In genomic region chr7:100675581-100676350, GRCh38 we compare ENCODE assay signal across 8 cellular contexts. TPM values are rescaled to one million over a fixed set of nuclear protein-coding genes. Genes with fewer than 3 reads are reported as not detected.
DNase-seq lines count a peak whose midpoint lies in the region; ATAC-seq and TF ChIP-seq lines count a peak whose summit lies in the region.

No MANE protein-coding gene starts in this region.

- no peak for DNase-seq in AG09309 (ENCODE audit: low read depth)
- peak; percentile 44 for DNase-seq in HuH-7 (ENCODE audit: low spot score)
- DNase-seq in T-cell: peak; percentile 77 to 96 (median 90)
- peak in 54 of 56 donors; percentile 27 to 96 (median 79) for DNase-seq in amygdala (lab: John Stamatoyannopoulos, UW)
- peak; percentile 87 to 95 (median 94) for DNase-seq in right cardiac atrium
- DNase-seq in putamen (ENCODE audit: low spot score): peak; percentile 91
- DNase-seq in uterus: peak; percentile 80 to 83

- H3K27me3 Mint-ChIP-seq in T-cell: no peaks in the 10 kb centered on the region

- H3K36me3 ChIP-seq in uterus: no peaks in the 10 kb centered on the region

- CTCF ChIA-PET in T-cell (lab: Charles Lee): interaction anchor here (0.6 to 0.8 kb wide), 3 partner anchors 30 to 1178 kb away, joined by 3 to 7 read pairs (median 3); no protein-coding TSS in a partner anchor

- no peaks in the 10 kb centered on the region for H3K9me3 Mint-ChIP-seq in T-cell

- 1% methylated on average over 59 of the region's 59 CpGs for WGBS in right cardiac atrium

- H3K36me3 Mint-ChIP-seq in T-cell: peaks cover 15% of the 10 kb centered on the region

- POLR2A ChIA-PET in T-cell (lab: Charles Lee): no interaction called here

- intact Hi-C loops in right cardiac atrium (cut with DNase I): loop anchor here in 1 of 4 donors (10.0 kb wide), 2 partner anchors 61 to 91 kb away; partner anchors contain the start of genes FBXO24, LRCH4 and MOSPD3
- intact Hi-C loops in uterus (cut with DNase I; ENCODE audit: low total_unique reads): loop anchor here (10.0 kb wide), 1 partner anchor 91 kb away; the partner anchor contains the start of genes FBXO24 and LRCH4

- H3K27ac Mint-ChIP-seq in T-cell: peak overlapping the region; percentile 92 to 94

- no peaks in the 10 kb centered on the region for H3K9me3 ChIP-seq in right cardiac atrium (ENCODE audit: control insufficient read depth, low read length)
- no peaks in the 10 kb centered on the region for H3K9me3 ChIP-seq in uterus

- peak overlapping the region; percentile 99 for H3K4me3 ChIP-seq in AG09309 (ENCODE audit: control insufficient read depth, low read depth, low read length)
- H3K4me3 ChIP-seq in right cardiac atrium (ENCODE audit: low read length): peak overlapping the region; percentile 96
- H3K4me3 ChIP-seq in uterus: peak overlapping the region; percentile 76 to 94

- H3K4me1 Mint-ChIP-seq in T-cell: peaks cover 27 to 42% (median 36%) of the 10 kb centered on the region in 3 donors

- H3K27me3 ChIP-seq in right cardiac atrium (ENCODE audit: control insufficient read depth, insufficient read depth) (no peaks in the 10 kb centered on the region), uterus (no peaks in the 10 kb centered on the region)

- ATAC-seq in GM19035 (IDR thresholded peaks at IDR 0.05; ENCODE audit: unreplicated experiment): peak; percentile 36
- ATAC-seq in T-cell (replicated peaks in 1 of 4): peak; percentile 55 to 66 (median 58)
- peak; percentile 12 to 43 for ATAC-seq in right cardiac atrium

- peak in 1 of 2 donors; percentile 47 for TF ChIP-seq POLR2A in uterus (IDR thresholded peaks at IDR 0.05)

- peak overlapping the region; percentile 89 to 96 (median 92) for H3K4me3 Mint-ChIP-seq in T-cell

- TF ChIP-seq CTCF in AG09309 (IDR thresholded peaks at IDR 0.05; ENCODE audit: control insufficient read depth, insufficient read depth, low read depth, low read length, missing control alignments) (no peak), uterus (IDR thresholded peaks at IDR 0.05) (no peak)

- H3K4me1 ChIP-seq in right cardiac atrium (ENCODE audit: control insufficient read depth, insufficient read depth, low read length) (peaks cover 2% of the 10 kb centered on the region), uterus (no peaks in the 10 kb centered on the region)

- H3K27ac ChIP-seq in right cardiac atrium (ENCODE audit: low read length) (peak overlapping the region; percentile 81), uterus (peak overlapping the region; percentile 85 to 92)

RNA-seq across cellular contexts. Expression of gene GNB2, which starts 2.2 kb away (rescaled TPM):
- total RNA-seq in T-cell (100 to 1,000 TPM; 101 to 175 (median 153) TPM), right cardiac atrium (100 to 1,000 TPM; 128 to 160 (median 132) TPM), uterus (100 to 1,000 TPM in 2 of 4 donors, 10 to 100 TPM in 2; 72.0 to 245 (median 94.3) TPM)
- 115 TPM for polyA plus RNA-seq in right cardiac atrium

RNA-seq across cellular contexts. Expression of gene GIGYF1, which starts 18.3 kb away (rescaled TPM):
- total RNA-seq in T-cell (100 to 1,000 TPM in 3 of 5 donors, 10 to 100 TPM in 2; 87.7 to 161 (median 124) TPM), right cardiac atrium (10 to 100 TPM; 26.7 to 39.6 (median 32.7) TPM), uterus (10 to 100 TPM in 3 of 4 donors, 1 to 10 TPM in 1; 9.7 to 90.9 (median 31.9) TPM)
- 26.2 TPM for polyA plus RNA-seq in right cardiac atrium

RNA-seq across cellular contexts. Expression of gene ACTL6B, which starts 19.5 kb away (rescaled TPM):
- total RNA-seq in T-cell (not detected), right cardiac atrium (not detected), uterus (not detected)
- not detected for polyA plus RNA-seq in right cardiac atrium

RNA-seq across cellular contexts. Expression of gene POP7, which starts 30.2 kb away (rescaled TPM):
- total RNA-seq in T-cell (10 to 100 TPM in 3 of 5 donors, 1 to 10 TPM in 2; 8.3 to 18.1 (median 17.8) TPM), right cardiac atrium (10 to 100 TPM; 21.4 to 26.4 (median 24.2) TPM), uterus (10 to 100 TPM; 16.4 to 53.8 (median 23.8) TPM)
- polyA plus RNA-seq in right cardiac atrium: 37.2 TPM

RNA-seq across cellular contexts. Expression of gene TFR2, which starts 34.4 kb away (rescaled TPM):
- total RNA-seq in T-cell (1 to 10 TPM; 3.8 to 8.7 (median 6.7) TPM), right cardiac atrium (under 1 TPM in 3 of 4 donors, not detected in 1; 0.25 to 0.41 (median 0.26) TPM), uterus (1 to 10 TPM in 1 of 4 donors, under 1 TPM in 1, not detected in 2; 0.43 to 2.0 TPM)
- polyA plus RNA-seq in right cardiac atrium: 0.14 TPM
